In genomic region chr14:98994571-98994970, GRCh38 we compare ENCODE assay signal across 14 cellular contexts.
DNase-seq lines count a peak whose midpoint lies in the region; ATAC-seq lines count a peak whose summit lies in the region.
"Had no signal": no experiment of that assay in that cellular context is flagged by ENCODE, and none has a peak within 500 bp of the region (broad histone marks: within the 10 kb centered on the region; RNA-seq: fewer than 3 reads in every experiment).

No MANE protein-coding gene starts in this region.

- CTCF ChIA-PET in activated CD4-positive, alpha-beta T cell treated with anti-CD3 and anti-CD28 coated beads for 36 hours (lab: Charles Lee): no interaction called here

- peaks cover 27% of the 10 kb centered on the region for H3K4me1 Mint-ChIP-seq in activated CD4-positive, alpha-beta T cell treated with anti-CD3 and anti-CD28 coated beads for 36 hours
- peaks cover 31% of the 10 kb centered on the region for H3K4me1 Mint-ChIP-seq in activated naive CD4-positive, alpha-beta T cell treated with anti-CD3 and anti-CD28 coated beads, Interleukin-2, amount 50 U/mL, for 24 hours
- H3K4me1 Mint-ChIP-seq in activated T-helper 17 cell treated with anti-CD3 and anti-CD28 coated beads, Interleukin-2, amount 50 U/mL, for 72 hours: peaks cover 22% of the 10 kb centered on the region
- peaks cover 21 to 26% (median 25%) of the 10 kb centered on the region in 4 donors for H3K4me1 Mint-ChIP-seq in naive thymus-derived CD8-positive, alpha-beta T cell

- POLR2A ChIA-PET in activated CD4-positive, alpha-beta T cell treated with anti-CD3 and anti-CD28 coated beads for 36 hours (lab: Charles Lee): no interaction called here
- POLR2A ChIA-PET in naive thymus-derived CD8-positive, alpha-beta T cell (lab: Charles Lee): interaction anchor here (0.8 to 1.7 kb wide), 2 partner anchors 10 to 82 kb away, joined by 4 to 5 read pairs; no protein-coding TSS in a partner anchor

- ATAC-seq in activated CD4-positive, alpha-beta T cell treated with anti-CD3 and anti-CD28 coated beads for 36 hours: peak; percentile 75
- ATAC-seq in activated T-helper 17 cell treated with anti-CD3 and anti-CD28 coated beads, Interleukin-2, amount 50 U/mL, for 72 hours (replicated peaks): peak; percentile 61
- peak; percentile 46 to 52 for ATAC-seq in naive thymus-derived CD8-positive, alpha-beta T cell
- ATAC-seq in HG03354 (IDR thresholded peaks at IDR 0.05; ENCODE audit: poor library complexity, severe bottlenecking, unreplicated experiment): no peak
- ATAC-seq: PC-3 had no signal

- intact Hi-C loops in activated CD4-positive, alpha-beta T cell treated with anti-CD3 and anti-CD28 coated beads for 36 hours (cut with DNase I, micrococcal nuclease): no loop called here

- H3K27ac Mint-ChIP-seq in activated CD4-positive, alpha-beta T cell treated with anti-CD3 and anti-CD28 coated beads for 36 hours: peak overlapping the region; percentile 74
- H3K27ac Mint-ChIP-seq in activated naive CD4-positive, alpha-beta T cell treated with anti-CD3 and anti-CD28 coated beads, Interleukin-2, amount 50 U/mL, for 24 hours: peak overlapping the region; percentile 95
- peak overlapping the region; percentile 66 for H3K27ac Mint-ChIP-seq in activated T-helper 17 cell treated with anti-CD3 and anti-CD28 coated beads, Interleukin-2, amount 50 U/mL, for 72 hours
- H3K27ac Mint-ChIP-seq in naive thymus-derived CD8-positive, alpha-beta T cell: peak overlapping the region; percentile 17 to 96 (median 84)

- no peak for DNase-seq in activated CD4-positive, alpha-beta T cell treated with anti-CD3 and anti-CD28 coated beads for 36 hours
- no peak for DNase-seq in activated CD4-positive, alpha-beta T cell treated with anti-CD3 and anti-CD28 coated beads for 4 hours
- DNase-seq in activated naive CD4-positive, alpha-beta T cell treated with anti-CD3 and anti-CD28 coated beads, Interleukin-2, amount 50 U/mL, for 16 hours: no peak
- peak in 3 of 10 donors; percentile 9 to 29 (median 20) for DNase-seq in naive thymus-derived CD8-positive, alpha-beta T cell
- no peak for DNase-seq in hepatic stellate cell (ENCODE audit: low spot score)
- DNase-seq: H9, MG63, NCI-H1092 treated with DMSO at 0.1 percent for 48 hours, NCI-H1694 treated with DMSO at 0.1 percent for 48 hours, NCI-H345, PC-3 had no signal

- H3K9me3 Mint-ChIP-seq in activated CD4-positive, alpha-beta T cell treated with anti-CD3 and anti-CD28 coated beads for 36 hours (ENCODE audit: low read depth): no peaks in the 10 kb centered on the region
- H3K9me3 Mint-ChIP-seq in activated naive CD4-positive, alpha-beta T cell treated with anti-CD3 and anti-CD28 coated beads, Interleukin-2, amount 50 U/mL, for 24 hours: no peaks in the 10 kb centered on the region
- no peaks in the 10 kb centered on the region for H3K9me3 Mint-ChIP-seq in activated T-helper 17 cell treated with anti-CD3 and anti-CD28 coated beads, Interleukin-2, amount 50 U/mL, for 72 hours
- no peaks in the 10 kb centered on the region for H3K9me3 Mint-ChIP-seq in naive thymus-derived CD8-positive, alpha-beta T cell

- peak overlapping the region; percentile 3 for H3K4me3 Mint-ChIP-seq in activated CD4-positive, alpha-beta T cell treated with anti-CD3 and anti-CD28 coated beads for 36 hours
- H3K4me3 Mint-ChIP-seq in activated naive CD4-positive, alpha-beta T cell treated with anti-CD3 and anti-CD28 coated beads, Interleukin-2, amount 50 U/mL, for 24 hours: peak overlapping the region; percentile 70
- H3K4me3 Mint-ChIP-seq in activated T-helper 17 cell treated with anti-CD3 and anti-CD28 coated beads, Interleukin-2, amount 50 U/mL, for 72 hours: peak overlapping the region; percentile 43
- peak overlapping the region; percentile 39 to 79 (median 67) for H3K4me3 Mint-ChIP-seq in naive thymus-derived CD8-positive, alpha-beta T cell
- H3K4me3 Mint-ChIP-seq: H9 had no signal

- H3K27me3 Mint-ChIP-seq in activated CD4-positive, alpha-beta T cell treated with anti-CD3 and anti-CD28 coated beads for 36 hours: no peaks in the 10 kb centered on the region
- H3K27me3 Mint-ChIP-seq in activated naive CD4-positive, alpha-beta T cell treated with anti-CD3 and anti-CD28 coated beads, Interleukin-2, amount 50 U/mL, for 24 hours: no peaks in the 10 kb centered on the region
- no peaks in the 10 kb centered on the region for H3K27me3 Mint-ChIP-seq in activated T-helper 17 cell treated with anti-CD3 and anti-CD28 coated beads, Interleukin-2, amount 50 U/mL, for 72 hours
- no peaks in the 10 kb centered on the region for H3K27me3 Mint-ChIP-seq in naive thymus-derived CD8-positive, alpha-beta T cell

- H3K36me3 Mint-ChIP-seq in activated CD4-positive, alpha-beta T cell treated with anti-CD3 and anti-CD28 coated beads for 36 hours (ENCODE audit: low read depth): no peaks in the 10 kb centered on the region
- H3K36me3 Mint-ChIP-seq in activated naive CD4-positive, alpha-beta T cell treated with anti-CD3 and anti-CD28 coated beads, Interleukin-2, amount 50 U/mL, for 24 hours: no peaks in the 10 kb centered on the region
- no peaks in the 10 kb centered on the region for H3K36me3 Mint-ChIP-seq in activated T-helper 17 cell treated with anti-CD3 and anti-CD28 coated beads, Interleukin-2, amount 50 U/mL, for 72 hours (ENCODE audit: low read depth)
- no peaks in the 10 kb centered on the region for H3K36me3 Mint-ChIP-seq in naive thymus-derived CD8-positive, alpha-beta T cell

Comparison
In these comparisons a context has a peak if more than half of its experiments do, and no peak if none do; other contexts are left out.
1. H3K4me3 Mint-ChIP-seq: peak in every context shown above with its lines; median percentile 70 in activated naive CD4-positive, alpha-beta T cell treated with anti-CD3 and anti-CD28 coated beads, Interleukin-2, amount 50 U/mL, for 24 hours; 67 in naive thymus-derived CD8-positive, alpha-beta T cell; 43 in activated T-helper 17 cell treated with anti-CD3 and anti-CD28 coated beads, Interleukin-2, amount 50 U/mL, for 72 hours; 3 in activated CD4-positive, alpha-beta T cell treated with anti-CD3 and anti-CD28 coated beads for 36 hours.